3 cellular contexts compared by ENCODE assay signal in the genomic region with DNA sequence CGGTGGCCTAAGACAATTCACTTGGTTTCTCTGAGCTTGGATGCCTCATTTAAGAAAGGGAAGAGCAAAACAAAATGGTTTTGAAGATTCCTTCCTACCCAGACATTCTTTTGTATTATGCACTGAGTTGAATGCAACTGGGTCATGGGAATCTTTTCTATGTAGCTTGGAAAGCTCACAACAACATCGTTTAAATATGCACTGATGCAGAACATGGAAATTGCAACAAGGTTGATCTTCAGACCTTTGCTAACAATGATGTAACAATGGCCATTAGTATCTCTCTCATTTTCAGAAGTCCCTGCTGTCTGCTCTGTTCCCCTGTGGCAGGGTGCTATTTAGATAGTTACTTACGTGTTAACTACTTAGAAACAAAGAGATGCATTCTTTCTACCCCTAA.
TF ChIP-seq lines count a peak whose summit lies in the region.

No MANE protein-coding gene starts in this region.

TF ChIP-seq in liver, 16 proteins besides CTCF, POLR2A, EP300 and RAD21:
- TF ChIP-seq RXRA (IDR thresholded peaks at IDR 0.05) (peak in 1 of 2 donors; percentile 40), YY1 (IDR thresholded peaks at IDR 0.05) (peak; percentile 61), JUND (IDR thresholded peaks at IDR 0.05) (peak in 1 of 2 donors; percentile 9), SP1 (IDR thresholded peaks at IDR 0.05) (peak; percentile 40), HNF4A (conservative IDR thresholded peaks at IDR 0.05) (peak; percentile 79 to 82)
- TF ChIP-seq, protein P1, sequence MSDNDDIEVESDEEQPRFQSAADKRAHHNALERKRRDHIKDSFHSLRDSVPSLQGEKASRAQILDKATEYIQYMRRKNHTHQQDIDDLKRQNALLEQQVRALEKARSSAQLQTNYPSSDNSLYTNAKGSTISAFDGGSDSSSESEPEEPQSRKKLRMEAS (IDR thresholded peaks at IDR 0.05): no peak
- TF ChIP-seq, protein P2, sequence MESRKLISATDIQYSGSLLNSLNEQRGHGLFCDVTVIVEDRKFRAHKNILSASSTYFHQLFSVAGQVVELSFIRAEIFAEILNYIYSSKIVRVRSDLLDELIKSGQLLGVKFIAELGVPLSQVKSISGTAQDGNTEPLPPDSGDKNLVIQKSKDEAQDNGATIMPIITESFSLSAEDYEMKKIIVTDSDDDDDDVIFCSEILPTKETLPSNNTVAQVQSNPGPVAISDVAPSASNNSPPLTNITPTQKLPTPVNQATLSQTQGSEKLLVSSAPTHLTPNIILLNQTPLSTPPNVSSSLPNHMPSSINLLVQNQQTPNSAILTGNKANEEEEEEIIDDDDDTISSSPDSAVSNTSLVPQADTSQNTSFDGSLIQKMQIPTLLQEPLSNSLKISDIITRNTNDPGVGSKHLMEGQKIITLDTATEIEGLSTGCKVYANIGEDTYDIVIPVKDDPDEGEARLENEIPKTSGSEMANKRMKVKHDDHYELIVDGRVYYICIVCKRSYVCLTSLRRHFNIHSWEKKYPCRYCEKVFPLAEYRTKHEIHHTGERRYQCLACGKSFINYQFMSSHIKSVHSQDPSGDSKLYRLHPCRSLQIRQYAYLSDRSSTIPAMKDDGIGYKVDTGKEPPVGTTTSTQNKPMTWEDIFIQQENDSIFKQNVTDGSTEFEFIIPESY (IDR thresholded peaks at IDR 0.05): no peak
- TF ChIP-seq, protein P3, sequence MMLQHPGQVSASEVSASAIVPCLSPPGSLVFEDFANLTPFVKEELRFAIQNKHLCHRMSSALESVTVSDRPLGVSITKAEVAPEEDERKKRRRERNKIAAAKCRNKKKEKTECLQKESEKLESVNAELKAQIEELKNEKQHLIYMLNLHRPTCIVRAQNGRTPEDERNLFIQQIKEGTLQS (IDR thresholded peaks at IDR 0.05): peak; percentile 56

TF ChIP-seq in HepG2, 621 proteins besides CTCF, POLR2A, EP300 and RAD21:
- TF ChIP-seq MXD4 (CRISPR knock-in tag; IDR thresholded peaks at IDR 0.05): no peak
- no peak for TF ChIP-seq ZNF678 (CRISPR knock-in tag; IDR thresholded peaks at IDR 0.05)
- TF ChIP-seq NAIF1 (CRISPR knock-in tag; IDR thresholded peaks at IDR 0.05; ENCODE audit: borderline replicate concordance): no peak
- TF ChIP-seq ZNF367 (CRISPR knock-in tag; IDR thresholded peaks at IDR 0.05; ENCODE audit: borderline replicate concordance): no peak
- no peak for TF ChIP-seq ZSCAN22 (CRISPR knock-in tag; IDR thresholded peaks at IDR 0.05)
- TF ChIP-seq ZNF441 (CRISPR knock-in tag; IDR thresholded peaks at IDR 0.05; ENCODE audit: borderline replicate concordance): no peak
- no peak for TF ChIP-seq MAFF (IDR thresholded peaks at IDR 0.05; ENCODE audit: low read depth, low read length)
- TF ChIP-seq, protein P4, sequence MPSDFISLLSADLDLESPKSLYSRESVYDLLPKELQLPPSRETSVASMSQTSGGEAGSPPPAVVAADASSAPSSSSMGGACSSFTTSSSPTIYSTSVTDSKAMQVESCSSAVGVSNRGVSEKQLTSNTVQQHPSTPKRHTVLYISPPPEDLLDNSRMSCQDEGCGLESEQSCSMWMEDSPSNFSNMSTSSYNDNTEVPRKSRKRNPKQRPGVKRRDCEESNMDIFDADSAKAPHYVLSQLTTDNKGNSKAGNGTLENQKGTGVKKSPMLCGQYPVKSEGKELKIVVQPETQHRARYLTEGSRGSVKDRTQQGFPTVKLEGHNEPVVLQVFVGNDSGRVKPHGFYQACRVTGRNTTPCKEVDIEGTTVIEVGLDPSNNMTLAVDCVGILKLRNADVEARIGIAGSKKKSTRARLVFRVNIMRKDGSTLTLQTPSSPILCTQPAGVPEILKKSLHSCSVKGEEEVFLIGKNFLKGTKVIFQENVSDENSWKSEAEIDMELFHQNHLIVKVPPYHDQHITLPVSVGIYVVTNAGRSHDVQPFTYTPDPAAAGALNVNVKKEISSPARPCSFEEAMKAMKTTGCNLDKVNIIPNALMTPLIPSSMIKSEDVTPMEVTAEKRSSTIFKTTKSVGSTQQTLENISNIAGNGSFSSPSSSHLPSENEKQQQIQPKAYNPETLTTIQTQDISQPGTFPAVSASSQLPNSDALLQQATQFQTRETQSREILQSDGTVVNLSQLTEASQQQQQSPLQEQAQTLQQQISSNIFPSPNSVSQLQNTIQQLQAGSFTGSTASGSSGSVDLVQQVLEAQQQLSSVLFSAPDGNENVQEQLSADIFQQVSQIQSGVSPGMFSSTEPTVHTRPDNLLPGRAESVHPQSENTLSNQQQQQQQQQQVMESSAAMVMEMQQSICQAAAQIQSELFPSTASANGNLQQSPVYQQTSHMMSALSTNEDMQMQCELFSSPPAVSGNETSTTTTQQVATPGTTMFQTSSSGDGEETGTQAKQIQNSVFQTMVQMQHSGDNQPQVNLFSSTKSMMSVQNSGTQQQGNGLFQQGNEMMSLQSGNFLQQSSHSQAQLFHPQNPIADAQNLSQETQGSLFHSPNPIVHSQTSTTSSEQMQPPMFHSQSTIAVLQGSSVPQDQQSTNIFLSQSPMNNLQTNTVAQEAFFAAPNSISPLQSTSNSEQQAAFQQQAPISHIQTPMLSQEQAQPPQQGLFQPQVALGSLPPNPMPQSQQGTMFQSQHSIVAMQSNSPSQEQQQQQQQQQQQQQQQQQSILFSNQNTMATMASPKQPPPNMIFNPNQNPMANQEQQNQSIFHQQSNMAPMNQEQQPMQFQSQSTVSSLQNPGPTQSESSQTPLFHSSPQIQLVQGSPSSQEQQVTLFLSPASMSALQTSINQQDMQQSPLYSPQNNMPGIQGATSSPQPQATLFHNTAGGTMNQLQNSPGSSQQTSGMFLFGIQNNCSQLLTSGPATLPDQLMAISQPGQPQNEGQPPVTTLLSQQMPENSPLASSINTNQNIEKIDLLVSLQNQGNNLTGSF (CRISPR knock-in tag; IDR thresholded peaks at IDR 0.05): no peak
- TF ChIP-seq SPEN (CRISPR knock-in tag; IDR thresholded peaks at IDR 0.05; ENCODE audit: low read depth): no peak
- no peak for TF ChIP-seq JUND (CRISPR knock-in tag; IDR thresholded peaks at IDR 0.05)
- TF ChIP-seq DNMT3B (CRISPR knock-in tag; conservative IDR thresholded peaks at IDR 0.05): no peak
- TF ChIP-seq NONO (IDR thresholded peaks at IDR 0.05): no peak
- no peak for TF ChIP-seq NONO (CRISPR knock-in tag; conservative IDR thresholded peaks at IDR 0.05)
- TF ChIP-seq ZNF747 (CRISPR knock-in tag; IDR thresholded peaks at IDR 0.05; ENCODE audit: borderline replicate concordance): no peak
- no peak for TF ChIP-seq KDM6A (CRISPR knock-in tag; IDR thresholded peaks at IDR 0.05; ENCODE audit: low read depth)
- TF ChIP-seq MAFK (conservative IDR thresholded peaks at IDR 0.05 in 1 of 2, IDR thresholded peaks at IDR 0.05 in 1 of 2; ENCODE audit: low read length in 2 of 2): no peak
TF ChIP-seq in HepG2: peak in this region for 0.

TF ChIP-seq in GM12878, 131 proteins besides CTCF, POLR2A, EP300 and RAD21:
- TF ChIP-seq DPF2 (IDR thresholded peaks at IDR 0.05) (0 out of 2 replicates have a peak, but pooled peaks have one; percentile 17), MEF2B (IDR thresholded peaks at IDR 0.05; ENCODE audit: partially characterized antibody, poor library complexity, severe bottlenecking) (peak; percentile 49), IKZF1 (conservative IDR thresholded peaks at IDR 0.05) (0 out of 2 replicates have a peak, but pooled peaks have one; percentile 13), NR2F1 (conservative IDR thresholded peaks at IDR 0.05) (peak; percentile 50), ATF7 (IDR thresholded peaks at IDR 0.05; ENCODE audit: low read depth) (peak; percentile 62), ZSCAN29 (IDR thresholded peaks at IDR 0.05) (no peak), MTA2 (IDR thresholded peaks at IDR 0.05; ENCODE audit: low read depth) (peak; percentile 58; the same call in 1 of the 2 replicates)
- TF ChIP-seq, protein P5, sequence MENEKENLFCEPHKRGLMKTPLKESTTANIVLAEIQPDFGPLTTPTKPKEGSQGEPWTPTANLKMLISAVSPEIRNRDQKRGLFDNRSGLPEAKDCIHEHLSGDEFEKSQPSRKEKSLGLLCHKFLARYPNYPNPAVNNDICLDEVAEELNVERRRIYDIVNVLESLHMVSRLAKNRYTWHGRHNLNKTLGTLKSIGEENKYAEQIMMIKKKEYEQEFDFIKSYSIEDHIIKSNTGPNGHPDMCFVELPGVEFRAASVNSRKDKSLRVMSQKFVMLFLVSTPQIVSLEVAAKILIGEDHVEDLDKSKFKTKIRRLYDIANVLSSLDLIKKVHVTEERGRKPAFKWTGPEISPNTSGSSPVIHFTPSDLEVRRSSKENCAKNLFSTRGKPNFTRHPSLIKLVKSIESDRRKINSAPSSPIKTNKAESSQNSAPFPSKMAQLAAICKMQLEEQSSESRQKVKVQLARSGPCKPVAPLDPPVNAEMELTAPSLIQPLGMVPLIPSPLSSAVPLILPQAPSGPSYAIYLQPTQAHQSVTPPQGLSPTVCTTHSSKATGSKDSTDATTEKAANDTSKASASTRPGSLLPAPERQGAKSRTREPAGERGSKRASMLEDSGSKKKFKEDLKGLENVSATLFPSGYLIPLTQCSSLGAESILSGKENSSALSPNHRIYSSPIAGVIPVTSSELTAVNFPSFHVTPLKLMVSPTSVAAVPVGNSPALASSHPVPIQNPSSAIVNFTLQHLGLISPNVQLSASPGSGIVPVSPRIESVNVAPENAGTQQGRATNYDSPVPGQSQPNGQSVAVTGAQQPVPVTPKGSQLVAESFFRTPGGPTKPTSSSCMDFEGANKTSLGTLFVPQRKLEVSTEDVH (IDR thresholded peaks at IDR 0.05; ENCODE audit: low read depth, partially characterized antibody): no peak
TF ChIP-seq in GM12878: peak in this region for 6.
